Comparison of ENCODE assay signal across 8 cellular contexts in genomic region chr16:89864421-89864820, GRCh38. TPM values are rescaled to one million over a fixed set of nuclear protein-coding genes. Genes with fewer than 3 reads are reported as not detected.
DNase-seq lines count a peak whose midpoint lies in the region; ATAC-seq and TF ChIP-seq lines count a peak whose summit lies in the region.

No MANE protein-coding gene starts in this region.

- H3K27me3 ChIP-seq in adipocyte (replicated peaks; ENCODE audit: control insufficient read depth, insufficient read depth, low read length), result no peaks in the 10 kb centered on the region
- H3K27me3 ChIP-seq in H7 (ENCODE audit: control insufficient read depth, insufficient read depth, low read length), result no peaks in the 10 kb centered on the region

- peaks cover 8% of the 10 kb centered on the region; the same call in 1 of the 2 replicates for H3K9me3 Mint-ChIP-seq in HFFc6
- no peaks in the 10 kb centered on the region for H3K9me3 Mint-ChIP-seq in memory B cell

- H3K36me3 ChIP-seq in adipocyte (ENCODE audit: control insufficient read depth, insufficient read depth, low read length, severe bottlenecking) (no peaks in the 10 kb centered on the region), H7 (replicated peaks; ENCODE audit: control insufficient read depth, insufficient read depth, low read length) (no peaks in the 10 kb centered on the region; the same call in 1 of the 2 replicates)

- H3K27ac Mint-ChIP-seq in HFFc6, result peak overlapping the region; percentile 12; the same call in 1 of the 2 replicates
- peak overlapping the region; percentile 24 for H3K27ac Mint-ChIP-seq in memory B cell

- H3K36me3 Mint-ChIP-seq in HFFc6 (ENCODE audit: low read depth) (peaks cover 13% of the 10 kb centered on the region; the same call in 1 of the 2 replicates), memory B cell (no peaks in the 10 kb centered on the region)

- TF ChIP-seq CTCF in AG10803 (conservative IDR thresholded peaks at IDR 0.05; ENCODE audit: low read length) (no peak), HFFc6 (IDR thresholded peaks at IDR 0.05) (no peak)

- peak overlapping the region; percentile 20 for H3K9ac ChIP-seq in adipocyte (ENCODE audit: low read length)

- H3K4me1 ChIP-seq in adipocyte (ENCODE audit: control insufficient read depth, insufficient read depth, low read length), result peaks cover 14% of the 10 kb centered on the region

- H3K27me3 Mint-ChIP-seq in HFFc6 (ENCODE audit: insufficient read depth) (peaks cover 6% of the 10 kb centered on the region; the same call in 1 of the 2 replicates), memory B cell (peaks cover 5% of the 10 kb centered on the region)

- DNase-seq in AG10803 (ENCODE audit: low read depth), result peak; percentile 12
- DNase-seq in HFFc6, result no peak
- DNase-seq in adipocyte (ENCODE audit: low read depth), result peak; percentile 27
- no peak for DNase-seq in memory B cell (ENCODE audit: low spot score in 2 of 2)
- DNase-seq in H7, result no peak
- no peak for DNase-seq in NCI-H146 treated with DMSO at 0.1 percent for 48 hours (lab: John Stamatoyannopoulos, UW; ENCODE audit: unreplicated experiment)

- no peak overlapping the region for H3K4me3 Mint-ChIP-seq in HFFc6
- H3K4me3 Mint-ChIP-seq in memory B cell, result no peak overlapping the region

- peaks cover 25% of the 10 kb centered on the region for H3K4me1 Mint-ChIP-seq in HFFc6 (ENCODE audit: low read depth)
- H3K4me1 Mint-ChIP-seq in memory B cell, result peaks cover 24% of the 10 kb centered on the region

- ATAC-seq in memory B cell (ENCODE audit: low read depth), result no peak
- no peak for ATAC-seq in GM19463 (IDR thresholded peaks at IDR 0.05; ENCODE audit: unreplicated experiment)
- no peak for ATAC-seq in GM21576 (IDR thresholded peaks at IDR 0.05; ENCODE audit: unreplicated experiment)

- peaks cover 3% of the 10 kb centered on the region for H3K9me3 ChIP-seq in adipocyte (ENCODE audit: control insufficient read depth, low read length)

- H3K4me3 ChIP-seq in AG10803 (ENCODE audit: low read length) (no peak overlapping the region), adipocyte (ENCODE audit: low read length) (no peak overlapping the region), H7 (ENCODE audit: insufficient read depth, low read depth, low read length) (no peak overlapping the region)

RNA-seq across cellular contexts. Expression of gene TCF25, which starts 9.0 kb away (rescaled TPM):
- 100 to 1,000 TPM; 157 to 202 (median 170) TPM for total RNA-seq in HFFc6 (2021; fragmentation: NEBNext Ultra II Directional; extraction: Animal tissue kit (Norgen Biotek cat#: 25700))
- 70.5 and 71.8 TPM in 2 replicates for total RNA-seq in H7 (2014; rRNA removed; shearing (Covaris generic))

RNA-seq across cellular contexts. Expression of gene SPIRE2, which starts 36.1 kb away (rescaled TPM):
- 1 to 10 TPM; 1.5 to 2.5 (median 1.9) TPM for total RNA-seq in HFFc6 (2021; fragmentation: NEBNext Ultra II Directional; extraction: Animal tissue kit (Norgen Biotek cat#: 25700))
- 8.2 and 9.6 TPM in 2 replicates for total RNA-seq in H7 (2014; rRNA removed; shearing (Covaris generic))

RNA-seq across cellular contexts. Expression of gene FANCA, which starts 48.0 kb away (rescaled TPM):
- total RNA-seq in HFFc6 (2021; fragmentation: NEBNext Ultra II Directional; extraction: Animal tissue kit (Norgen Biotek cat#: 25700)), result 10 to 100 TPM; 13.6 to 26.3 (median 21.9) TPM
- total RNA-seq in H7 (2014; rRNA removed; shearing (Covaris generic)), result 51.9 and 52.0 TPM in 2 replicates

RNA-seq across cellular contexts. Expression of gene MC1R, which starts 54.2 kb away (rescaled TPM):
- 1 to 10 TPM; 2.1 to 3.2 (median 3.0) TPM for total RNA-seq in HFFc6 (2021; fragmentation: NEBNext Ultra II Directional; extraction: Animal tissue kit (Norgen Biotek cat#: 25700))
- total RNA-seq in H7 (2014; rRNA removed; shearing (Covaris generic)), result 5.6 and 6.5 TPM in 2 replicates

RNA-seq across cellular contexts. Expression of gene TUBB3, which starts 58.7 kb away (rescaled TPM):
- total RNA-seq in HFFc6 (2021; fragmentation: NEBNext Ultra II Directional; extraction: Animal tissue kit (Norgen Biotek cat#: 25700)), result 100 to 1,000 TPM; 147 to 212 (median 164) TPM
- total RNA-seq in H7 (2014; rRNA removed; shearing (Covaris generic)), result 390 and 607 TPM in 2 replicates

Comparison
In these comparisons a context has a peak if more than half of its experiments do, and no peak if none do; other contexts are left out.
1. DNase-seq: peak in AG10803 (single experiment) and adipocyte (single experiment); none in HFFc6 (single experiment), memory B cell (0 of 2), H7 (single experiment) and NCI-H146 treated with DMSO at 0.1 percent for 48 hours (single experiment).